ENCODE assay signal across 22 cellular contexts in genomic region chr12:123657211-123657610, GRCh38.
"Had no signal": no experiment of that assay in that cellular context is flagged by ENCODE, and none has a peak within 500 bp of the region (broad histone marks: within the 10 kb centered on the region; RNA-seq: fewer than 3 reads in every experiment).

No MANE protein-coding gene starts in this region.

- DNase-seq: activated CD4-positive, alpha-beta memory T cell treated with anti-CD3 and anti-CD28 coated beads for 36 hours; activated CD4-positive, CD25-positive, alpha-beta regulatory T cell treated with anti-CD3 and anti-CD28 coated beads, Interleukin-2, amount 50 U/mL, for 72 hours; activated naive CD4-positive, alpha-beta T cell treated with anti-CD3 and anti-CD28 coated beads, Interleukin-2, amount 10 ng/mL, durations not matched to agents 7 days and 5 days; amygdala; dermis blood vessel endothelial cell; effector memory CD4-positive, alpha-beta T cell; esophagus squamous epithelium; heart right ventricle; immature natural killer cell; kidney glomerular epithelial cell; left ventricle myocardium inferior; mammary epithelial cell; midbrain; nucleus accumbens; sigmoid colon; stimulated activated CD4-positive, alpha-beta T cell treated with anti-CD3 and anti-CD28 coated beads, Interleukin-4, amount 100 ng/mL, for 24 hours; stimulated activated naive CD4-positive, alpha-beta T cell; substantia nigra; tibial artery had no signal

- H3K4me3 Mint-ChIP-seq: activated CD4-positive, alpha-beta memory T cell treated with anti-CD3 and anti-CD28 coated beads for 36 hours; activated naive CD4-positive, alpha-beta T cell treated with anti-CD3 and anti-CD28 coated beads, Interleukin-2, amount 10 ng/mL, durations not matched to agents 7 days and 5 days; activated T-helper 17 cell treated with anti-CD3 and anti-CD28 coated beads, Interleukin-2, amount 50 U/mL, for 72 hours; immature natural killer cell; nephron; T-helper 1 cell treated with Interleukin-12 subunit alpha and Interleukin-12 subunit beta and Interleukin-4 antibody, amounts not matched to agents 30 μg/mL and 1 μg/mL, for 36 hours had no signal

- H3K27ac Mint-ChIP-seq: activated CD4-positive, alpha-beta memory T cell treated with anti-CD3 and anti-CD28 coated beads for 36 hours; activated naive CD4-positive, alpha-beta T cell treated with anti-CD3 and anti-CD28 coated beads, Interleukin-2, amount 10 ng/mL, durations not matched to agents 7 days and 5 days; activated T-helper 17 cell treated with anti-CD3 and anti-CD28 coated beads, Interleukin-2, amount 50 U/mL, for 72 hours; nephron; T-helper 1 cell treated with Interleukin-12 subunit alpha and Interleukin-12 subunit beta and Interleukin-4 antibody, amounts not matched to agents 30 μg/mL and 1 μg/mL, for 36 hours had no signal

- ATAC-seq: activated T-helper 17 cell treated with anti-CD3 and anti-CD28 coated beads, Interleukin-2, amount 50 U/mL, for 72 hours had no signal

- H3K9me3 Mint-ChIP-seq: activated CD4-positive, alpha-beta memory T cell treated with anti-CD3 and anti-CD28 coated beads for 36 hours; activated naive CD4-positive, alpha-beta T cell treated with anti-CD3 and anti-CD28 coated beads, Interleukin-2, amount 10 ng/mL, durations not matched to agents 7 days and 5 days; activated T-helper 17 cell treated with anti-CD3 and anti-CD28 coated beads, Interleukin-2, amount 50 U/mL, for 72 hours; immature natural killer cell; nephron; T-helper 1 cell treated with Interleukin-12 subunit alpha and Interleukin-12 subunit beta and Interleukin-4 antibody, amounts not matched to agents 30 μg/mL and 1 μg/mL, for 36 hours had no signal

- H3K4me1 Mint-ChIP-seq: immature natural killer cell, nephron had no signal

- H3K27me3 Mint-ChIP-seq: activated CD4-positive, alpha-beta memory T cell treated with anti-CD3 and anti-CD28 coated beads for 36 hours; activated naive CD4-positive, alpha-beta T cell treated with anti-CD3 and anti-CD28 coated beads, Interleukin-2, amount 10 ng/mL, durations not matched to agents 7 days and 5 days; activated T-helper 17 cell treated with anti-CD3 and anti-CD28 coated beads, Interleukin-2, amount 50 U/mL, for 72 hours had no signal
